ENCODE assay signal across 14 cellular contexts in genomic region chr13:114009590-114010400, GRCh38. TPM values are rescaled to one million over a fixed set of nuclear protein-coding genes. Genes with fewer than 3 reads are reported as not detected.
"Had no signal": no experiment of that assay in that cellular context is flagged by ENCODE, and none has a peak within 500 bp of the region (broad histone marks: within the 10 kb centered on the region; RNA-seq: fewer than 3 reads in every experiment).

No MANE protein-coding gene starts in this region.

- H3K4me3 Mint-ChIP-seq: activated CD4-positive, alpha-beta T cell treated with anti-CD3 and anti-CD28 coated beads for 36 hours; neural crest cell had no signal

- DNase-seq: activated CD8-positive, alpha-beta memory T cell treated with anti-CD3 and anti-CD28 coated beads for 24 hours; mesendoderm; T-helper 9 cell had no signal

- H3K27me3 ChIP-seq: breast epithelium, dorsolateral prefrontal cortex, left lung, pancreas, upper lobe of left lung had no signal

- H3K9me3 Mint-ChIP-seq: neural crest cell had no signal

- H3K4me1 ChIP-seq: breast epithelium, left lung, pancreas, upper lobe of left lung had no signal

- H3K27me3 Mint-ChIP-seq: activated CD4-positive, alpha-beta T cell treated with anti-CD3 and anti-CD28 coated beads for 36 hours had no signal

- H3K9me3 ChIP-seq: breast epithelium, left lung, pancreas, upper lobe of left lung had no signal

- H3K36me3 ChIP-seq: breast epithelium, pancreas had no signal

- ATAC-seq: esophagus mucosa, left lung, pancreas had no signal

- H3K4me1 Mint-ChIP-seq: neural crest cell had no signal

- H3K27ac ChIP-seq: breast epithelium, dorsolateral prefrontal cortex, left lung, pancreas, skin epidermis, upper lobe of left lung, VCaP had no signal

- H3K4me3 ChIP-seq: breast epithelium, dorsolateral prefrontal cortex, left lung, pancreas, skin epidermis, upper lobe of left lung had no signal

- FAIRE-seq: pancreas had no signal

RNA-seq across cellular contexts. Expression of gene C13orf46, which starts 35.9 kb away (rescaled TPM):
- total RNA-seq: SK-MEL-5 had no signal
